In genomic region chrX:6313356-6313755, GRCh38 we compare ENCODE assay signal across 18 cellular contexts.
A peak's percentile ranks its signal among the peaks of the same experiment; 100 is the strongest.
DNase-seq lines count a peak whose midpoint lies in the region; ATAC-seq, FAIRE-seq and TF ChIP-seq lines count a peak whose summit lies in the region.
"Had no signal": no experiment of that assay in that cellular context is flagged by ENCODE, and none has a peak within 500 bp of the region (broad histone marks: within the 10 kb centered on the region; RNA-seq: fewer than 3 reads in every experiment).

No MANE protein-coding gene starts in this region.

- no peak overlapping the region for H3K4me3 ChIP-seq in astrocyte (ENCODE audit: insufficient read depth, low read depth, low read length)
- no peak overlapping the region for H3K4me3 ChIP-seq in mesendoderm (ENCODE audit: low read length)

- no peaks in the 10 kb centered on the region for H3K9me3 ChIP-seq in astrocyte (ENCODE audit: insufficient read depth, low read depth, low read length)

- H3K4me1 ChIP-seq in astrocyte (ENCODE audit: insufficient read depth, low read length) (no peaks in the 10 kb centered on the region), mesendoderm (ENCODE audit: control insufficient read depth, low read depth, low read length) (no peaks in the 10 kb centered on the region)

- DNase-seq in ELF-1 (ENCODE audit: low read depth, low spot score): peak; percentile 21
- DNase-seq in astrocyte (ENCODE audit: low read depth): no peak
- peak; percentile 59 for DNase-seq in mesendoderm
- DNase-seq in stimulated activated CD4-positive, alpha-beta T cell treated with anti-CD3 and anti-CD28 coated beads, Interleukin-2, amount 100 ng/mL, for 48 hours: no peak
- DNase-seq in activated T-helper 1 cell treated with anti-CD3 and anti-CD28 coated beads, Interleukin-12 subunit alpha, Interleukin-12 subunit beta, Interleukin-2, Interleukin-4 antibody, amounts not matched to agents 30 ng/mL and 10 ng/mL and 1 ng/mL, durations not matched to agents 14 hours and 24 hours and 36 hours (ENCODE audit: low spot score): no peak
- DNase-seq: 8988T; C1 segment of cervical spinal cord; Calu3; CD4-positive, alpha-beta memory T cell; COR-L47; DMS53; DMS79 treated with DMSO at 0.1 percent for 48 hours; GOT3; H7 had no signal

- H3K18ac ChIP-seq in mesendoderm (ENCODE audit: low read length): no peak overlapping the region

- no CpG with 5 or more reads among the region's 4 CpGs for WGBS in mesendoderm (ENCODE audit: extremely low coverage, insufficient coverage, low lambda C conversion rate)

- no peaks in the 10 kb centered on the region for H4K20me1 ChIP-seq in astrocyte (ENCODE audit: insufficient read depth, low read length)

- peaks cover 1% of the 10 kb centered on the region for H3K36me3 Mint-ChIP-seq in astrocyte (ENCODE audit: low read depth, unreplicated experiment)
- H3K36me3 Mint-ChIP-seq in activated T-helper 1 cell treated with anti-CD3 and anti-CD28 coated beads, Interleukin-12 subunit alpha, Interleukin-12 subunit beta, Interleukin-2, Interleukin-4 antibody, amounts not matched to agents 30 ng/mL and 10 ng/mL and 1 ng/mL, durations not matched to agents 14 hours and 24 hours and 36 hours (ENCODE audit: low read depth): no peaks in the 10 kb centered on the region
- H3K36me3 Mint-ChIP-seq: CD4-positive, alpha-beta memory T cell had no signal

- H3K27me3 ChIP-seq in astrocyte (ENCODE audit: insufficient read depth, low read length) (no peaks in the 10 kb centered on the region), mesendoderm (ENCODE audit: insufficient read depth, low read length, poor library complexity) (no peaks in the 10 kb centered on the region)

- H3K9ac ChIP-seq in astrocyte (ENCODE audit: low read length) (no peak overlapping the region), mesendoderm (ENCODE audit: low read length) (no peak overlapping the region)

- H3K36me3 ChIP-seq in astrocyte (ENCODE audit: insufficient read depth, low read length) (no peaks in the 10 kb centered on the region), mesendoderm (ENCODE audit: control insufficient read depth, insufficient read depth, low read length) (no peaks in the 10 kb centered on the region)

- no peaks in the 10 kb centered on the region for H3K27me3 Mint-ChIP-seq in astrocyte (ENCODE audit: low read depth, unreplicated experiment)
- H3K27me3 Mint-ChIP-seq in activated T-helper 1 cell treated with anti-CD3 and anti-CD28 coated beads, Interleukin-12 subunit alpha, Interleukin-12 subunit beta, Interleukin-2, Interleukin-4 antibody, amounts not matched to agents 30 ng/mL and 10 ng/mL and 1 ng/mL, durations not matched to agents 14 hours and 24 hours and 36 hours (ENCODE audit: insufficient read depth): no peaks in the 10 kb centered on the region
- H3K27me3 Mint-ChIP-seq: CD4-positive, alpha-beta memory T cell had no signal

- intact Hi-C loops in activated T-helper 1 cell treated with anti-CD3 and anti-CD28 coated beads, Interleukin-12 subunit alpha, Interleukin-12 subunit beta, Interleukin-2, Interleukin-4 antibody, amounts not matched to agents 30 ng/mL and 10 ng/mL and 1 ng/mL, durations not matched to agents 14 hours and 24 hours and 36 hours (cut with micrococcal nuclease): no loop called here

- H2AK5ac ChIP-seq in mesendoderm (ENCODE audit: low read length): no peak overlapping the region

- no peak overlapping the region for H3K27ac Mint-ChIP-seq in astrocyte (ENCODE audit: unreplicated experiment)
- H3K27ac Mint-ChIP-seq in activated T-helper 1 cell treated with anti-CD3 and anti-CD28 coated beads, Interleukin-12 subunit alpha, Interleukin-12 subunit beta, Interleukin-2, Interleukin-4 antibody, amounts not matched to agents 30 ng/mL and 10 ng/mL and 1 ng/mL, durations not matched to agents 14 hours and 24 hours and 36 hours: no peak overlapping the region
- H3K27ac Mint-ChIP-seq: CD4-positive, alpha-beta memory T cell had no signal

- no peak overlapping the region for H4K8ac ChIP-seq in mesendoderm (ENCODE audit: low read depth, low read length)

- H3K4me3 Mint-ChIP-seq in astrocyte (ENCODE audit: unreplicated experiment): no peak overlapping the region
- H3K4me3 Mint-ChIP-seq in activated T-helper 1 cell treated with anti-CD3 and anti-CD28 coated beads, Interleukin-12 subunit alpha, Interleukin-12 subunit beta, Interleukin-2, Interleukin-4 antibody, amounts not matched to agents 30 ng/mL and 10 ng/mL and 1 ng/mL, durations not matched to agents 14 hours and 24 hours and 36 hours: no peak overlapping the region
- H3K4me3 Mint-ChIP-seq: CD4-positive, alpha-beta memory T cell had no signal

- no peak overlapping the region for H3K4ac ChIP-seq in mesendoderm (ENCODE audit: low read depth, low read length)

- no peak overlapping the region for H3K56ac ChIP-seq in mesendoderm (ENCODE audit: low read length)

- H2BK120ac ChIP-seq in mesendoderm (ENCODE audit: low read depth, low read length): no peak overlapping the region

- TF ChIP-seq CTCF in astrocyte (IDR thresholded peaks at IDR 0.05; ENCODE audit: insufficient read depth, low read depth, low read length): no peak

- peaks cover 3% of the 10 kb centered on the region for H3K9me3 Mint-ChIP-seq in astrocyte (ENCODE audit: unreplicated experiment)
- no peaks in the 10 kb centered on the region for H3K9me3 Mint-ChIP-seq in activated T-helper 1 cell treated with anti-CD3 and anti-CD28 coated beads, Interleukin-12 subunit alpha, Interleukin-12 subunit beta, Interleukin-2, Interleukin-4 antibody, amounts not matched to agents 30 ng/mL and 10 ng/mL and 1 ng/mL, durations not matched to agents 14 hours and 24 hours and 36 hours

- H2AFZ ChIP-seq in astrocyte (ENCODE audit: low read depth, low read length): no peak overlapping the region

- H3K27ac ChIP-seq in astrocyte (ENCODE audit: low read depth, low read length) (no peak overlapping the region), mesendoderm (ENCODE audit: low read depth, low read length) (no peak overlapping the region)

- H3K23ac ChIP-seq in mesendoderm (ENCODE audit: low read length): no peak overlapping the region

- H4K5ac ChIP-seq in mesendoderm (ENCODE audit: low read length): no peak overlapping the region

- H2BK5ac ChIP-seq in mesendoderm (ENCODE audit: low read length): no peak overlapping the region

- no peaks in the 10 kb centered on the region for H3K79me1 ChIP-seq in mesendoderm (ENCODE audit: low read length)

- no peak for ATAC-seq in SK-N-SH treated with all-trans-retinoic acid at 6 μM for 48 hours
- ATAC-seq: HCT116 had no signal

- H2BK15ac ChIP-seq in mesendoderm (replicated peaks; ENCODE audit: low read depth): no peak overlapping the region

- FAIRE-seq in astrocyte (lab: Jason Lieb, UNC): peak; percentile 45
- FAIRE-seq: G401.6, GM12892 had no signal

- H3K4me1 Mint-ChIP-seq in astrocyte (ENCODE audit: low read depth, unreplicated experiment): no peaks in the 10 kb centered on the region
- no peaks in the 10 kb centered on the region for H3K4me1 Mint-ChIP-seq in activated T-helper 1 cell treated with anti-CD3 and anti-CD28 coated beads, Interleukin-12 subunit alpha, Interleukin-12 subunit beta, Interleukin-2, Interleukin-4 antibody, amounts not matched to agents 30 ng/mL and 10 ng/mL and 1 ng/mL, durations not matched to agents 14 hours and 24 hours and 36 hours (ENCODE audit: low read depth)
- H3K4me1 Mint-ChIP-seq: CD4-positive, alpha-beta memory T cell had no signal

- H3K79me2 ChIP-seq in astrocyte (ENCODE audit: insufficient read depth, low read length) (no peaks in the 10 kb centered on the region), mesendoderm (ENCODE audit: control insufficient read depth, insufficient read depth, low read length) (no peaks in the 10 kb centered on the region)

- H3K4me2 ChIP-seq in astrocyte (ENCODE audit: low read length) (no peak overlapping the region), mesendoderm (ENCODE audit: low read length) (no peak overlapping the region)

TF ChIP-seq in SK-N-SH treated with all-trans-retinoic acid at 6 μM for 48 hours, 23 proteins besides CTCF, POLR2A, EP300 and RAD21 (continues in another document):
- TF ChIP-seq PPARA (CRISPR knock-in tag; IDR thresholded peaks at IDR 0.05; ENCODE audit: borderline replicate concordance) (no peak), TSHZ2 (CRISPR knock-in tag; IDR thresholded peaks at IDR 0.05) (no peak), OSR1 (CRISPR knock-in tag; IDR thresholded peaks at IDR 0.05) (no peak), ZC3H10 (CRISPR knock-in tag; IDR thresholded peaks at IDR 0.05) (no peak), POU6F1 (CRISPR knock-in tag; IDR thresholded peaks at IDR 0.05; ENCODE audit: borderline replicate concordance, low read depth) (no peak)

Comparison
In these comparisons a context has a peak if more than half of its experiments do, and no peak if none do; other contexts are left out.
1. DNase-seq: peak in ELF-1 (single experiment) and mesendoderm (single experiment); none in astrocyte (single experiment), stimulated activated CD4-positive, alpha-beta T cell treated with anti-CD3 and anti-CD28 coated beads, Interleukin-2, amount 100 ng/mL, for 48 hours (0 of 2) and activated T-helper 1 cell treated with anti-CD3 and anti-CD28 coated beads, Interleukin-12 subunit alpha, Interleukin-12 subunit beta, Interleukin-2, Interleukin-4 antibody, amounts not matched to agents 30 ng/mL and 10 ng/mL and 1 ng/mL, durations not matched to agents 14 hours and 24 hours and 36 hours (single experiment).